In genomic region chr1:205488074-205488723, GRCh38 we compare ENCODE assay signal across 7 cellular contexts. TPM values are rescaled to one million over a fixed set of nuclear protein-coding genes. Genes with fewer than 3 reads are reported as not detected.
DNase-seq lines count a peak whose midpoint lies in the region; ATAC-seq and TF ChIP-seq lines count a peak whose summit lies in the region.

No MANE protein-coding gene starts in this region.

- H3K4me1 Mint-ChIP-seq in activated naive CD8-positive, alpha-beta T cell treated with anti-CD3 and anti-CD28 coated beads, Interleukin-2, amount 50 U/mL, for 24 hours = peaks cover 5% of the 10 kb centered on the region

- H3K4me1 ChIP-seq in Panc1 (ENCODE audit: control insufficient read depth, insufficient read depth, low read length) (no peaks in the 10 kb centered on the region), prostate gland (replicated peaks) (no peaks in the 10 kb centered on the region)

- DNase-seq in GM10266 (ENCODE audit: extremely low spot score) = peak; percentile 78
- DNase-seq in M059J (ENCODE audit: low read depth) = peak; percentile 62
- DNase-seq in Panc1 (ENCODE audit: low read depth, low spot score) = no peak
- peak; percentile 62 for DNase-seq in activated naive CD8-positive, alpha-beta T cell treated with anti-CD3 and anti-CD28 coated beads, Interleukin-2, amount 50 U/mL, for 24 hours
- no peak for DNase-seq in Right ventricle myocardium superior
- DNase-seq in prostate gland (ENCODE audit: low spot score) = peak; percentile 62

- TF ChIP-seq POLR2A in prostate gland (IDR thresholded peaks at IDR 0.05) = no peak

- no peaks in the 10 kb centered on the region for H3K36me3 Mint-ChIP-seq in activated naive CD8-positive, alpha-beta T cell treated with anti-CD3 and anti-CD28 coated beads, Interleukin-2, amount 50 U/mL, for 24 hours (ENCODE audit: low read depth)

- in situ Hi-C loops in Panc1 (cut with HindIII; ENCODE audit: low pct_unique_long_range_greater_than_20kb, low sequenced_read_pairs) = no loop called here

- H3K27ac Mint-ChIP-seq in activated naive CD8-positive, alpha-beta T cell treated with anti-CD3 and anti-CD28 coated beads, Interleukin-2, amount 50 U/mL, for 24 hours = no peak overlapping the region

- H3K36me3 ChIP-seq in Panc1 (ENCODE audit: control insufficient read depth, insufficient read depth, low read length) = no peaks in the 10 kb centered on the region
- no peaks in the 10 kb centered on the region for H3K36me3 ChIP-seq in prostate gland

- POLR2A ChIA-PET in Panc1 (lab: Charles Lee) = no interaction called here

- no peaks in the 10 kb centered on the region for H3K9me3 Mint-ChIP-seq in activated naive CD8-positive, alpha-beta T cell treated with anti-CD3 and anti-CD28 coated beads, Interleukin-2, amount 50 U/mL, for 24 hours

- no TSS peak for BruUV-seq in Panc1 (replicated peaks; lab: Mats Ljungman, UMichigan)

- intact Hi-C loops in Panc1 (cut with micrococcal nuclease; ENCODE audit: unreplicated experiment) = loop anchor here (1.0 kb wide), 1 partner anchor 36 kb away; no protein-coding TSS in a partner anchor
- intact Hi-C loops in Right ventricle myocardium superior (cut with DNase I) = loop anchor here (1.0 to 10.0 kb wide), 2 partner anchors 36 to 133 kb away; partner anchors contain the start of gene KLHDC8A
- intact Hi-C loops in prostate gland (cut with DNase I) = loop anchor here (1.0 kb wide), 1 partner anchor 36 kb away; no protein-coding TSS in a partner anchor

- ATAC-seq in Panc1 (peak; percentile 73), Right ventricle myocardium superior (ENCODE audit: poor library complexity) (peak; percentile 79), HG03439 (IDR thresholded peaks at IDR 0.05; ENCODE audit: unreplicated experiment) (no peak)
- ATAC-seq in activated naive CD8-positive, alpha-beta T cell treated with anti-CD3 and anti-CD28 coated beads, Interleukin-2, amount 50 U/mL, for 24 hours = peak; percentile 83

- H3K27me3 ChIP-seq in Panc1 (ENCODE audit: control insufficient read depth, insufficient read depth, low read length) (no peaks in the 10 kb centered on the region), prostate gland (replicated peaks; ENCODE audit: insufficient read depth) (no peaks in the 10 kb centered on the region)

- no peaks in the 10 kb centered on the region for H3K9me3 ChIP-seq in Panc1 (ENCODE audit: control insufficient read depth, insufficient read depth, low read depth, low read length)
- H3K9me3 ChIP-seq in prostate gland = no peaks in the 10 kb centered on the region

- no peak overlapping the region for H3K4me3 Mint-ChIP-seq in activated naive CD8-positive, alpha-beta T cell treated with anti-CD3 and anti-CD28 coated beads, Interleukin-2, amount 50 U/mL, for 24 hours

- peaks cover 55% of the 10 kb centered on the region for H3K27me3 Mint-ChIP-seq in activated naive CD8-positive, alpha-beta T cell treated with anti-CD3 and anti-CD28 coated beads, Interleukin-2, amount 50 U/mL, for 24 hours

- H3K27ac ChIP-seq in Panc1 (ENCODE audit: low read length) = no peak overlapping the region
- no peak overlapping the region for H3K27ac ChIP-seq in prostate gland

- H3K4me3 ChIP-seq in Panc1 (ENCODE audit: low read depth in 2 of 2, low read length in 2 of 2) = no peak overlapping the region
- H3K4me3 ChIP-seq in prostate gland = no peak overlapping the region

- CTCF ChIA-PET in Panc1 (lab: Charles Lee) = interaction anchor here (0.5 to 6.4 kb wide), 5 partner anchors 16 to 185 kb away, joined by 3 to 92 read pairs (median 5); partner anchors contain the start of gene CDK18

- WGBS in prostate gland = 48% methylated on average over 9 of the region's 9 CpGs

- TF ChIP-seq CTCF in GM10266 (IDR thresholded peaks at IDR 0.05; ENCODE audit: control insufficient read depth, insufficient read depth, low read depth, missing control alignments) (peak; percentile 74), Panc1 (IDR thresholded peaks at IDR 0.05) (peak; percentile 87), prostate gland (IDR thresholded peaks at IDR 0.05) (peak; percentile 44 to 87 (median 83))

RNA-seq across cellular contexts. Expression of gene CDK18, which starts 16.3 kb away (rescaled TPM):
- 0.12 and 1.2 TPM in 2 replicates for total RNA-seq in M059J (2014; rRNA removed; shearing (Covaris generic))
- total RNA-seq in Panc1 (2021; ENCODE audit: unreplicated experiment) = 7.0 TPM
- 6.7 TPM for polyA plus RNA-seq in Panc1 (2012; ENCODE audit: insufficient read length)
- total RNA-seq in Right ventricle myocardium superior = 172 TPM
- 10 to 100 TPM; 11.1 to 16.2 TPM for total RNA-seq in prostate gland

RNA-seq across cellular contexts. Expression of gene BLACAT1, which starts 32.4 kb away (rescaled TPM):
- total RNA-seq in M059J (2014; rRNA removed; shearing (Covaris generic)) = 0.10 and 0.15 TPM in 2 replicates
- total RNA-seq in Panc1 (2021; ENCODE audit: unreplicated experiment) (0.31 TPM), Right ventricle myocardium superior (not detected), prostate gland (1 to 10 TPM in 1 of 2 donors, not detected in 1; 6.8 TPM)
- polyA plus RNA-seq in Panc1 (2012; ENCODE audit: insufficient read length) = not detected

Comparison
In these comparisons a context has a peak if more than half of its experiments do, and no peak if none do; other contexts are left out.
1. DNase-seq: peak in GM10266 (single experiment), M059J (single experiment), activated naive CD8-positive, alpha-beta T cell treated with anti-CD3 and anti-CD28 coated beads, Interleukin-2, amount 50 U/mL, for 24 hours (single experiment) and prostate gland (single experiment); none in Panc1 (single experiment) and Right ventricle myocardium superior (single experiment).
2. RNA of gene CDK18, which starts 16.3 kb away (total RNA-seq): 172 TPM in Right ventricle myocardium superior (single experiment); 11.1 to 16.2 TPM in prostate gland, 7.0 TPM in Panc1 (single experiment) and 0.12 to 1.2 TPM in M059J; every median in the first group is over 10 times any median in the second.
3. Peak in every context shown above with its lines, with median percentiles within 50 percentile points of each other: CTCF ChIP-seq.